Comparison of ENCODE assay signal across 16 cellular contexts in genomic region chr11:125090816-125091215, GRCh38. TPM values are rescaled to one million over a fixed set of nuclear protein-coding genes. Genes with fewer than 3 reads are reported as not detected.
DNase-seq lines count a peak whose midpoint lies in the region; ATAC-seq, FAIRE-seq and TF ChIP-seq lines count a peak whose summit lies in the region.
"Had no signal": no experiment of that assay in that cellular context is flagged by ENCODE, and none has a peak within 500 bp of the region (broad histone marks: within the 10 kb centered on the region; RNA-seq: fewer than 3 reads in every experiment).

No MANE protein-coding gene starts in this region.

- H3K36me3 Mint-ChIP-seq in CD14-positive monocyte, result peaks cover 58 to 71% of the 10 kb centered on the region in 2 donors

- H3K27me3 ChIP-seq in K562 (ENCODE audit: control insufficient read depth in 2 of 2, insufficient read depth in 2 of 2, low read length in 2 of 2) (no peaks in the 10 kb centered on the region), left lung (no peaks in the 10 kb centered on the region), foreskin keratinocyte (no peaks in the 10 kb centered on the region)
- H3K27me3 ChIP-seq: BLaER1 treated with 17β-estradiol and CSF1 and Interleukin-3, amounts not matched to agents 10 nM and 100 nM; gastroesophageal sphincter; upper lobe of right lung had no signal

- intact Hi-C loops in CD14-positive monocyte (cut with micrococcal nuclease), result no loop called here
- intact Hi-C loops in K562 (cut with micrococcal nuclease), result loop anchor here (1.0 to 5.0 kb wide), 3 partner anchors 50 to 781 kb away; no protein-coding TSS in a partner anchor
- intact Hi-C loops in left lung (cut with DNase I), result loop anchor here in 1 of 2 donors (5.0 kb wide), 1 partner anchor 51 kb away; no protein-coding TSS in a partner anchor

- no peaks in the 10 kb centered on the region for H3K79me2 ChIP-seq in K562 (ENCODE audit: control insufficient read depth, insufficient read depth, low read length)

- TF ChIP-seq CTCF in CD14-positive monocyte (IDR thresholded peaks at IDR 0.05) (no peak), K562 (IDR thresholded peaks at IDR 0.05 in 2 of 3, conservative IDR thresholded peaks at IDR 0.05 in 1 of 3; ENCODE audit: insufficient read depth in 2 of 3, low read depth in 1 of 3, low read length in 3 of 3) (no peak), left lung (IDR thresholded peaks at IDR 0.05) (no peak), foreskin keratinocyte (conservative IDR thresholded peaks at IDR 0.05) (no peak)

- H3K27ac ChIP-seq in K562 (ENCODE audit: extremely low read depth, low read depth, low read length) (no peak overlapping the region), left lung (no peak overlapping the region), foreskin keratinocyte (no peak overlapping the region)
- H3K27ac ChIP-seq: gastroesophageal sphincter had no signal

- TF ChIP-seq EP300 in K562 (IDR thresholded peaks at IDR 0.05; ENCODE audit: low read length), result no peak

- ATAC-seq in HG02885 (IDR thresholded peaks at IDR 0.05; ENCODE audit: poor library complexity, unreplicated experiment) (peak; percentile 11), K562 (peak; percentile 33), left lung (peak; percentile 14), foreskin keratinocyte (no peak), GM18502 (IDR thresholded peaks at IDR 0.05; ENCODE audit: poor library complexity, unreplicated experiment) (no peak)

- no peak overlapping the region for H3K4me2 ChIP-seq in K562 (ENCODE audit: insufficient read depth, low read length)

- no peak overlapping the region for H3K4me3 Mint-ChIP-seq in CD14-positive monocyte
- H3K4me3 Mint-ChIP-seq: activated T-helper 1 cell treated with anti-CD3 and anti-CD28 coated beads, Interleukin-12 subunit alpha, Interleukin-12 subunit beta, Interleukin-2, Interleukin-4 antibody, amounts not matched to agents 30 ng/mL and 10 ng/mL and 1 ng/mL, durations not matched to agents 14 hours and 24 hours and 36 hours; memory B cell had no signal

- 62% methylated on average over 6 of the region's 6 CpGs for WGBS in K562 (ENCODE audit: insufficient coverage, low coverage, missing lambda C conversion rate)

- in situ Hi-C loops in K562 (cut with MboI), result no loop called here

- peaks cover 2% of the 10 kb centered on the region; the same call in 1 of the 3 replicates for H3K36me3 ChIP-seq in K562 (ENCODE audit: control insufficient read depth, insufficient read depth, low read length)
- H3K36me3 ChIP-seq in left lung, result peaks cover 0 to 8% of the 10 kb centered on the region in 2 donors

- no peak overlapping the region for H2AFZ ChIP-seq in K562 (ENCODE audit: low read depth, low read length)

- no peak for FAIRE-seq in K562 (lab: Jason Lieb, UNC)

- 0 out of 2 replicates have a peak, but pooled peaks cover 3% of the 10 kb centered on the region for H4K20me1 ChIP-seq in K562 (replicated peaks; ENCODE audit: control insufficient read depth, insufficient read depth, low read length)
- H4K20me1 ChIP-seq: BLaER1 treated with 17β-estradiol and CSF1 and Interleukin-3, amounts not matched to agents 10 nM and 100 nM had no signal

- no peak overlapping the region for H3K9ac ChIP-seq in K562 (ENCODE audit: insufficient read depth in 1 of 2, low read depth in 2 of 2, low read length in 2 of 2)

- H3K4me3 ChIP-seq in K562 (no peak overlapping the region), left lung (no peak overlapping the region)
- H3K4me3 ChIP-seq: BLaER1 treated with 17β-estradiol and CSF1 and Interleukin-3, amounts not matched to agents 10 nM and 100 nM; gastroesophageal sphincter; upper lobe of right lung had no signal

- no peaks in the 10 kb centered on the region for H3K9me3 ChIP-seq in K562 (replicated peaks; ENCODE audit: control insufficient read depth, insufficient read depth, low read depth, low read length)
- no peaks in the 10 kb centered on the region for H3K9me3 ChIP-seq in left lung
- H3K9me3 ChIP-seq: BLaER1 treated with 17β-estradiol and CSF1 and Interleukin-3, amounts not matched to agents 10 nM and 100 nM; gastroesophageal sphincter; upper lobe of right lung had no signal

- CTCF ChIA-PET in K562 (lab: Yijun Ruan, JAX; ENCODE audit: low intra/inter-chr PET ratio), result interaction anchor here (0.6 to 2.3 kb wide), 5 partner anchors 33 to 783 kb away, joined by 3 to 8 read pairs (median 3); no protein-coding TSS in a partner anchor

- DNase-seq in CD14-positive monocyte (ENCODE audit: low spot score), result no peak
- no peak for DNase-seq in K562 (ENCODE audit: extremely low read depth in 1 of 4, low spot score in 3 of 4)
- DNase-seq in left lung, result no peak
- DNase-seq in foreskin keratinocyte, result no peak
- no peak for DNase-seq in iPS-NIHi11 (ENCODE audit: low spot score)
- no peak for DNase-seq in NCI-H1436 (lab: John Stamatoyannopoulos, UW)
- DNase-seq: activated naive CD4-positive, alpha-beta T cell treated with anti-CD3 and anti-CD28 coated beads, Interleukin-2, amount 50 U/mL, for 16 hours; effector CD4-positive, alpha-beta T cell; SIG-M5 had no signal

- H3K27me3 Mint-ChIP-seq in CD14-positive monocyte (ENCODE audit: low read depth in 3 of 3), result peaks cover 0 to 3% (median 1%) of the 10 kb centered on the region in 3 donors
- H3K27me3 Mint-ChIP-seq: memory B cell had no signal

- H3K9me3 Mint-ChIP-seq in CD14-positive monocyte, result no peaks in the 10 kb centered on the region
- H3K9me3 Mint-ChIP-seq: activated T-helper 1 cell treated with anti-CD3 and anti-CD28 coated beads, Interleukin-12 subunit alpha, Interleukin-12 subunit beta, Interleukin-2, Interleukin-4 antibody, amounts not matched to agents 30 ng/mL and 10 ng/mL and 1 ng/mL, durations not matched to agents 14 hours and 24 hours and 36 hours; memory B cell had no signal

- TSS peak; percentile 76 for BruUV-seq in K562 (replicated peaks; lab: Mats Ljungman, UMichigan)

- POLR2A ChIA-PET in K562 (lab: Yijun Ruan, JAX), result interaction anchor here (0.6 to 2.5 kb wide), 3 partner anchors 13 to 29 kb away, joined by 3 to 6 read pairs (median 3); no protein-coding TSS in a partner anchor

- no peaks in the 10 kb centered on the region for H3K9me1 ChIP-seq in K562 (ENCODE audit: control insufficient read depth, insufficient read depth, low read length)

- H3K4me1 ChIP-seq in K562 (replicated peaks in 1 of 2; ENCODE audit: control insufficient read depth in 2 of 2, insufficient read depth in 2 of 2, low read length in 2 of 2), result peaks cover 0 to 7% of the 10 kb centered on the region in 2 experiments; a peak in 2 of 5 replicates
- H3K4me1 ChIP-seq in left lung, result peaks cover 0 to 4% of the 10 kb centered on the region in 2 donors
- H3K4me1 ChIP-seq in foreskin keratinocyte, result peaks cover 5% of the 10 kb centered on the region

- peak overlapping the region in 4 of 7 donors; percentile 33 to 62 (median 60) for H3K27ac Mint-ChIP-seq in CD14-positive monocyte
- H3K27ac Mint-ChIP-seq: activated T-helper 1 cell treated with anti-CD3 and anti-CD28 coated beads, Interleukin-12 subunit alpha, Interleukin-12 subunit beta, Interleukin-2, Interleukin-4 antibody, amounts not matched to agents 30 ng/mL and 10 ng/mL and 1 ng/mL, durations not matched to agents 14 hours and 24 hours and 36 hours; memory B cell had no signal

- no peak for TF ChIP-seq RAD21 in K562 (CRISPR knock-in tag; conservative IDR thresholded peaks at IDR 0.05 in 1 of 2, IDR thresholded peaks at IDR 0.05 in 1 of 2)

- TF ChIP-seq POLR2A in K562 (conservative IDR thresholded peaks at IDR 0.05), result no peak

- peaks cover 8% of the 10 kb centered on the region for H3K4me1 Mint-ChIP-seq in CD14-positive monocyte

RNA-seq across cellular contexts. Expression of gene TMEM218, which starts 20.6 kb away (rescaled TPM):
- polyA plus RNA-seq in CD14-positive monocyte, result 10 to 100 TPM; 55.7 to 57.7 TPM
- 14.9 and 15.6 TPM in 2 replicates for total RNA-seq in K562 (2011; cell fraction: chromatin; rRNA removed; ENCODE audit: low replicate concordance)
- 11.4 and 16.0 TPM in 2 replicates for total RNA-seq in K562 (2011; cell fraction: nucleolus; rRNA removed)
- total RNA-seq in K562 (2011; cell fraction: nucleoplasm; rRNA removed), result 20.0 and 24.9 TPM in 2 replicates
- 13.4 and 19.4 TPM in 2 replicates for total RNA-seq in K562 (2014; rRNA removed)
- total RNA-seq in K562 (2014; rRNA removed; fragmentation: Illumina TruSeq; extraction: Trizol), result 26.9 and 28.7 TPM in 2 replicates
- 21.7 and 25.4 TPM in 2 replicates for total RNA-seq in K562 (2015; rRNA removed; fragmentation: Illumina TruSeq; extraction: Trizol)
- 15.9 and 17.2 TPM in 2 replicates for total RNA-seq in K562 (2021)
- 17.5 and 32.2 TPM in 2 replicates for polyA plus RNA-seq in K562 (2011; rRNA removed)
- polyA plus RNA-seq in K562 (2011; cell fraction: cytosol; rRNA removed), result 17.6 and 22.3 TPM in 2 replicates
- polyA plus RNA-seq in K562 (2011; cell fraction: nucleus; rRNA removed), result 36.4 and 50.8 TPM in 2 replicates
- 23.1 and 29.3 TPM in 2 replicates for polyA plus RNA-seq in K562 (2012)
- 25.4 and 30.5 TPM in 2 replicates for polyA plus RNA-seq in K562 (2014; fragmentation: Illumina TruSeq; extraction: Trizol)
- polyA plus RNA-seq in K562 (2014; fragmentation: Nextera tagmentation; extraction: Ambion mirVana), result 10 to 100 TPM; 24.8 to 25.1 TPM
- polyA plus RNA-seq in K562 (2014; rRNA removed), result 24.7 and 26.6 TPM in 2 replicates
- 8.5 and 11.0 TPM in 2 replicates for polyA minus RNA-seq in K562 (2011; rRNA and poly(A)+ RNA removed)
- polyA minus RNA-seq in K562 (2011; cell fraction: cytosol; rRNA and poly(A)+ RNA removed), result 4.2 and 6.5 TPM in 2 replicates
- 11.8 and 13.7 TPM in 2 replicates for polyA minus RNA-seq in K562 (2011; cell fraction: nucleus; rRNA and poly(A)+ RNA removed)
- total RNA-seq in left lung, result 10 to 100 TPM; 19.9 to 28.1 TPM
- total RNA-seq in foreskin keratinocyte, result 17.7 and 21.4 TPM in 2 replicates
- 24.1 and 25.6 TPM in 2 replicates for polyA plus RNA-seq in foreskin keratinocyte

RNA-seq across cellular contexts. Expression of gene SLC37A2, which starts 27.7 kb away (rescaled TPM):
- polyA plus RNA-seq in CD14-positive monocyte (10 to 100 TPM; 70.8 to 81.5 TPM), K562 (2011; rRNA removed) (0.70 and 0.96 TPM in 2 replicates), K562 (2014; fragmentation: Illumina TruSeq; extraction: Trizol) (0.40 and 0.52 TPM in 2 replicates), K562 (2014; fragmentation: Nextera tagmentation; extraction: Ambion mirVana) (under 1 TPM; 0.01 to 0.11 TPM), K562 (2014; rRNA removed) (1.0 and 1.2 TPM in 2 replicates), foreskin keratinocyte (7.9 and 9.7 TPM in 2 replicates)
- 2.5 and 4.6 TPM in 2 replicates for total RNA-seq in K562 (2011; cell fraction: chromatin; rRNA removed; ENCODE audit: low replicate concordance)
- 2.1 and 2.3 TPM in 2 replicates for total RNA-seq in K562 (2011; cell fraction: nucleolus; rRNA removed)
- total RNA-seq in K562 (2011; cell fraction: nucleoplasm; rRNA removed), result 2.1 and 2.3 TPM in 2 replicates
- total RNA-seq in K562 (2014; rRNA removed) (0.27 and 0.57 TPM in 2 replicates), K562 (2014; rRNA removed; fragmentation: Illumina TruSeq; extraction: Trizol) (0.45 and 0.47 TPM in 2 replicates), K562 (2015; rRNA removed; fragmentation: Illumina TruSeq; extraction: Trizol) (0.53 and 0.72 TPM in 2 replicates), K562 (2021) (0.58 and 0.71 TPM in 2 replicates), left lung (10 to 100 TPM; 19.3 to 42.5 TPM), foreskin keratinocyte (14.3 and 14.9 TPM in 2 replicates)
- polyA plus RNA-seq in K562 (2011; cell fraction: cytosol; rRNA removed), result 0.50 and 1.1 TPM in 2 replicates
- 4.2 and 6.1 TPM in 2 replicates for polyA plus RNA-seq in K562 (2011; cell fraction: nucleus; rRNA removed)
- polyA plus RNA-seq in K562 (2012), result 0.62 and 1.8 TPM in 2 replicates
- 0.42 and 1.4 TPM in 2 replicates for polyA minus RNA-seq in K562 (2011; rRNA and poly(A)+ RNA removed)
- polyA minus RNA-seq in K562 (2011; cell fraction: cytosol; rRNA and poly(A)+ RNA removed), result not detected in 2 replicates
- 1.9 and 2.2 TPM in 2 replicates for polyA minus RNA-seq in K562 (2011; cell fraction: nucleus; rRNA and poly(A)+ RNA removed)

Comparison
In these comparisons a context has a peak if more than half of its experiments do, and no peak if none do; other contexts are left out.
1. ATAC-seq: peak in HG02885 (single experiment), K562 (single experiment) and left lung (single experiment); none in foreskin keratinocyte (single experiment) and GM18502 (single experiment).